Comparison of ENCODE assay signal across 12 cellular contexts in genomic region chr20:4062721-4063606, GRCh38. TPM values are rescaled to one million over a fixed set of nuclear protein-coding genes. Genes with fewer than 3 reads are reported as not detected.
DNase-seq lines count a peak whose midpoint lies in the region; ATAC-seq, FAIRE-seq and TF ChIP-seq lines count a peak whose summit lies in the region.
"Had no signal": no experiment of that assay in that cellular context is flagged by ENCODE, and none has a peak within 500 bp of the region (broad histone marks: within the 10 kb centered on the region; RNA-seq: fewer than 3 reads in every experiment).

No MANE protein-coding gene starts in this region.

- TF ChIP-seq EP300 in K562 (IDR thresholded peaks at IDR 0.05; ENCODE audit: low read length): no peak

- DNase-seq in left ventricle myocardium inferior: no peak
- no peak for DNase-seq in left ventricle myocardium superior
- peak in 2 of 4 experiments; percentile 27 to 39 for DNase-seq in K562 (ENCODE audit: extremely low read depth in 1 of 4, low spot score in 3 of 4)
- no peak for DNase-seq in uterus
- no peak for DNase-seq in nephron progenitor cell
- DNase-seq in HAP-1 (ENCODE audit: low spot score in 2 of 2): no peak
- DNase-seq: amniotic stem cell, DMS53, NCI-H1092 treated with DMSO at 0.1 percent for 48 hours, NCI-H510A treated with DMSO at 0.1 percent for 48 hours had no signal

- no peaks in the 10 kb centered on the region for H3K9me1 ChIP-seq in K562 (ENCODE audit: control insufficient read depth, insufficient read depth, low read length)

- no peak overlapping the region for H3K4me2 ChIP-seq in K562 (ENCODE audit: insufficient read depth, low read length)

- TF ChIP-seq POLR2A in K562 (conservative IDR thresholded peaks at IDR 0.05): no peak
- no peak for TF ChIP-seq POLR2A in uterus (IDR thresholded peaks at IDR 0.05)

- no peak for TF ChIP-seq CTCF in left ventricle myocardium inferior (IDR thresholded peaks at IDR 0.05; ENCODE audit: borderline replicate concordance)
- TF ChIP-seq CTCF in K562 (IDR thresholded peaks at IDR 0.05 in 2 of 3, conservative IDR thresholded peaks at IDR 0.05 in 1 of 3; ENCODE audit: insufficient read depth in 2 of 3, low read depth in 1 of 3, low read length in 3 of 3): no peak
- TF ChIP-seq CTCF in uterus (IDR thresholded peaks at IDR 0.05): no peak
- TF ChIP-seq CTCF in nephron progenitor cell (IDR thresholded peaks at IDR 0.05): no peak

- POLR2A ChIA-PET in K562 (lab: Yijun Ruan, JAX): interaction anchor here (1.0 kb wide), 1 partner anchor 9 kb away, joined by 5 read pairs; no protein-coding TSS in a partner anchor

- H3K4me3 ChIP-seq in left ventricle myocardium inferior (no peak overlapping the region), K562 (no peak overlapping the region), muscle layer of duodenum (ENCODE audit: low read depth in 1 of 2, low read length in 2 of 2) (no peak overlapping the region), uterus (no peak overlapping the region), HAP-1 (no peak overlapping the region)

- no peak for TF ChIP-seq RAD21 in K562 (CRISPR knock-in tag; conservative IDR thresholded peaks at IDR 0.05 in 1 of 2, IDR thresholded peaks at IDR 0.05 in 1 of 2)

- H3K9me3 Mint-ChIP-seq in nephron progenitor cell: no peaks in the 10 kb centered on the region

- in situ Hi-C loops in K562 (cut with MboI): loop anchor here (5.0 kb wide), 1 partner anchor 46 kb away; the partner anchor contains the start of gene RNF24
- in situ Hi-C loops in HAP-1 (cut with MboI; ENCODE audit: low sequenced_read_pairs): no loop called here

- H3K4me3 Mint-ChIP-seq in nephron progenitor cell: no peak overlapping the region

- H3K36me3 ChIP-seq in left ventricle myocardium inferior (no peaks in the 10 kb centered on the region), K562 (ENCODE audit: control insufficient read depth, insufficient read depth, low read length) (no peaks in the 10 kb centered on the region), muscle layer of duodenum (ENCODE audit: control insufficient read depth in 1 of 2, insufficient read depth in 2 of 2, low read length in 2 of 2) (no peaks in the 10 kb centered on the region), uterus (no peaks in the 10 kb centered on the region), HAP-1 (replicated peaks) (no peaks in the 10 kb centered on the region)

- no peak for ATAC-seq in left ventricle myocardium superior
- ATAC-seq in K562: no peak
- ATAC-seq in HG03196 (IDR thresholded peaks at IDR 0.05; ENCODE audit: unreplicated experiment): no peak

- H3K27me3 Mint-ChIP-seq in nephron progenitor cell (ENCODE audit: low read depth, poor library complexity): peaks cover 3% of the 10 kb centered on the region

- 57% methylated on average over 6 of the region's 6 CpGs for WGBS in K562 (ENCODE audit: insufficient coverage, low coverage, missing lambda C conversion rate)

- H3K4me1 Mint-ChIP-seq in nephron progenitor cell: peaks cover 73% of the 10 kb centered on the region

- peak overlapping the region; percentile 91 for H3K27ac ChIP-seq in left ventricle myocardium inferior (replicated peaks)
- H3K27ac ChIP-seq in K562 (ENCODE audit: extremely low read depth, low read depth, low read length): no peak overlapping the region
- peak overlapping the region; percentile 56 for H3K27ac ChIP-seq in muscle layer of duodenum (ENCODE audit: low read length)
- peak overlapping the region; percentile 82 to 85 for H3K27ac ChIP-seq in uterus

- intact Hi-C loops in left ventricle myocardium inferior (cut with micrococcal nuclease) (loop anchor here (10.0 kb wide), 1 partner anchor 48 kb away; the partner anchor contains the start of gene RNF24), left ventricle myocardium superior (cut with micrococcal nuclease) (loop anchor here (10.0 kb wide), 1 partner anchor 168 kb away; no protein-coding TSS in a partner anchor), K562 (cut with micrococcal nuclease) (no loop called here), uterus (cut with DNase I; ENCODE audit: low total_unique reads) (no loop called here)

- no peaks in the 10 kb centered on the region for H4K20me1 ChIP-seq in K562 (replicated peaks; ENCODE audit: control insufficient read depth, insufficient read depth, low read length)

- FAIRE-seq in K562 (lab: Jason Lieb, UNC): peak; percentile 6

- peak overlapping the region; percentile 68 for H2AFZ ChIP-seq in K562 (ENCODE audit: low read depth, low read length)

- no peaks in the 10 kb centered on the region for H3K9me3 ChIP-seq in left ventricle myocardium inferior (replicated peaks)
- H3K9me3 ChIP-seq in K562 (replicated peaks; ENCODE audit: control insufficient read depth, insufficient read depth, low read depth, low read length): no peaks in the 10 kb centered on the region
- no peaks in the 10 kb centered on the region for H3K9me3 ChIP-seq in muscle layer of duodenum (ENCODE audit: control insufficient read depth in 1 of 2, low read length in 2 of 2)
- H3K9me3 ChIP-seq in uterus: no peaks in the 10 kb centered on the region
- H3K9me3 ChIP-seq in HAP-1: no peaks in the 10 kb centered on the region

- H3K4me1 ChIP-seq in left ventricle myocardium inferior (peaks cover 59% of the 10 kb centered on the region), K562 (replicated peaks in 1 of 2; ENCODE audit: control insufficient read depth in 2 of 2, insufficient read depth in 2 of 2, low read length in 2 of 2) (peaks cover 23 to 45% of the 10 kb centered on the region in 2 experiments), muscle layer of duodenum (ENCODE audit: control insufficient read depth in 1 of 2, insufficient read depth in 2 of 2, low read length in 2 of 2) (peaks cover 17 to 30% of the 10 kb centered on the region in 2 donors), uterus (no peaks in the 10 kb centered on the region), HAP-1 (no peaks in the 10 kb centered on the region)

- no peak overlapping the region for H3K9ac ChIP-seq in K562 (ENCODE audit: insufficient read depth in 1 of 2, low read depth in 2 of 2, low read length in 2 of 2)

- CTCF ChIA-PET in K562 (lab: Yijun Ruan, JAX; ENCODE audit: low intra/inter-chr PET ratio): no interaction called here

- H3K27me3 ChIP-seq in left ventricle myocardium inferior (ENCODE audit: low read depth) (no peaks in the 10 kb centered on the region), K562 (ENCODE audit: control insufficient read depth in 2 of 2, insufficient read depth in 2 of 2, low read length in 2 of 2) (no peaks in the 10 kb centered on the region), muscle layer of duodenum (ENCODE audit: low read depth, low read length) (no peaks in the 10 kb centered on the region), uterus (no peaks in the 10 kb centered on the region), HAP-1 (ENCODE audit: low read depth) (no peaks in the 10 kb centered on the region)

- no peaks in the 10 kb centered on the region for H3K79me2 ChIP-seq in K562 (ENCODE audit: control insufficient read depth, insufficient read depth, low read length)

- no peak overlapping the region for H3K27ac Mint-ChIP-seq in nephron progenitor cell

- no TSS peak for BruUV-seq in K562 (replicated peaks; lab: Mats Ljungman, UMichigan)

- no peaks in the 10 kb centered on the region for H3K36me3 Mint-ChIP-seq in nephron progenitor cell (ENCODE audit: low read depth)

TF ChIP-seq in K562, 482 proteins besides CTCF, POLR2A, EP300 and RAD21 (continues in another document):
- TF ChIP-seq JUN (IDR thresholded peaks at IDR 0.05; ENCODE audit: borderline replicate concordance, low read depth, low read length): no peak
- TF ChIP-seq JUN (CRISPR knock-in tag; IDR thresholded peaks at IDR 0.05; ENCODE audit: borderline replicate concordance): no peak
- TF ChIP-seq ZFX (CRISPR knock-in tag; IDR thresholded peaks at IDR 0.05): peak; percentile 21; the same call in 1 of the 2 replicates
- no peak for TF ChIP-seq ZNF655 (CRISPR knock-in tag; IDR thresholded peaks at IDR 0.05)

RNA-seq across cellular contexts. Expression of gene RNF24, which starts 47.6 kb away (rescaled TPM):
- total RNA-seq in left ventricle myocardium inferior (5.1 TPM), left ventricle myocardium superior (5.3 TPM), K562 (2014; rRNA removed) (15.7 and 17.3 TPM in 2 replicates), K562 (2014; rRNA removed; fragmentation: Illumina TruSeq; extraction: Trizol) (18.8 and 20.3 TPM in 2 replicates), K562 (2015; rRNA removed; fragmentation: Illumina TruSeq; extraction: Trizol) (14.1 and 14.7 TPM in 2 replicates), K562 (2021) (42.6 and 51.9 TPM in 2 replicates), uterus (10 to 100 TPM in 3 of 4 donors, 1 to 10 TPM in 1; 2.3 to 23.8 (median 16.9) TPM)
- 44.6 and 48.3 TPM in 2 replicates for total RNA-seq in K562 (2011; cell fraction: chromatin; rRNA removed; ENCODE audit: low replicate concordance)
- total RNA-seq in K562 (2011; cell fraction: nucleolus; rRNA removed): 26.7 and 28.9 TPM in 2 replicates
- 56.0 and 88.0 TPM in 2 replicates for total RNA-seq in K562 (2011; cell fraction: nucleoplasm; rRNA removed)
- polyA plus RNA-seq in K562 (2011; rRNA removed) (23.1 and 43.4 TPM in 2 replicates), K562 (2014; fragmentation: Illumina TruSeq; extraction: Trizol) (33.9 and 35.5 TPM in 2 replicates), K562 (2014; fragmentation: Nextera tagmentation; extraction: Ambion mirVana) (10 to 100 TPM; 10.1 to 21.8 TPM), K562 (2014; rRNA removed) (21.0 and 22.4 TPM in 2 replicates)
- polyA plus RNA-seq in K562 (2011; cell fraction: cytosol; rRNA removed): 24.8 and 52.3 TPM in 2 replicates
- polyA plus RNA-seq in K562 (2011; cell fraction: nucleus; rRNA removed): 39.0 and 49.3 TPM in 2 replicates
- polyA plus RNA-seq in K562 (2012): 22.7 and 30.7 TPM in 2 replicates
- 19.7 and 35.1 TPM in 2 replicates for polyA minus RNA-seq in K562 (2011; rRNA and poly(A)+ RNA removed)
- polyA minus RNA-seq in K562 (2011; cell fraction: cytosol; rRNA and poly(A)+ RNA removed): 25.3 and 46.8 TPM in 2 replicates
- 10.1 and 22.5 TPM in 2 replicates for polyA minus RNA-seq in K562 (2011; cell fraction: nucleus; rRNA and poly(A)+ RNA removed)

Comparison
In these comparisons a context has a peak if more than half of its experiments do, and no peak if none do; other contexts are left out.
1. intact Hi-C loops: an anchor here in left ventricle myocardium inferior (10.0 kb wide) and left ventricle myocardium superior (10.0 kb wide); none called in K562 and uterus.